17 cellular contexts compared by ENCODE assay signal in genomic region chr1:33258788-33259274, GRCh38. TPM values are rescaled to one million over a fixed set of nuclear protein-coding genes. Genes with fewer than 3 reads are reported as not detected.
A peak's percentile ranks its signal among the peaks of the same experiment; 100 is the strongest.
DNase-seq lines count a peak whose midpoint lies in the region; ATAC-seq and TF ChIP-seq lines count a peak whose summit lies in the region.
"Had no signal": no experiment of that assay in that cellular context is flagged by ENCODE, and none has a peak within 500 bp of the region (broad histone marks: within the 10 kb centered on the region; RNA-seq: fewer than 3 reads in every experiment).

No MANE protein-coding gene starts in this region.

- peaks cover 9% of the 10 kb centered on the region; the same call in 1 of the 2 replicates for H3F3A ChIP-seq in PC-9 (ENCODE audit: insufficient read depth, low read depth)

- peak overlapping the region; percentile 85 for H3K4ac ChIP-seq in trophoblast cell (ENCODE audit: low read depth, low read length)

- no peak overlapping the region for H2BK12ac ChIP-seq in trophoblast cell (ENCODE audit: low read length)

- H3K4me1 Mint-ChIP-seq in endodermal cell, result peaks cover 36% of the 10 kb centered on the region

- H2AFZ ChIP-seq in DND-41 (ENCODE audit: low read depth, low read length) (no peak overlapping the region), PC-9 (no peak overlapping the region), trophoblast cell (ENCODE audit: insufficient read depth, low read length, poor library complexity) (no peak overlapping the region)
- H2AFZ ChIP-seq: parathyroid adenoma had no signal

- CTCF ChIA-PET in PC-9 (lab: Charles Lee), result no interaction called here

- ATAC-seq in DND-41 (ENCODE audit: insufficient read depth, low read depth), result no peak
- no peak for ATAC-seq in GM18868 (IDR thresholded peaks at IDR 0.05; ENCODE audit: unreplicated experiment)
- no peak for ATAC-seq in activated CD4-positive, CD25-positive, alpha-beta regulatory T cell treated with anti-CD3 and anti-CD28 coated beads, Interleukin-2, amount 50 U/mL, for 24 hours
- no peak for ATAC-seq in GM18502 (IDR thresholded peaks at IDR 0.05; ENCODE audit: poor library complexity, unreplicated experiment)
- ATAC-seq: foreskin keratinocyte, WTC11 had no signal

- DNase-seq in DND-41, result no peak
- no peak for DNase-seq in PC-9
- DNase-seq in endodermal cell, result no peak
- DNase-seq in trophoblast cell, result no peak
- no peak for DNase-seq in H4 (ENCODE audit: low spot score)
- DNase-seq: activated effector memory CD4-positive, alpha-beta T cell treated with Interleukin-2 at 50 U/mL for 16 hours; Calu3; foreskin keratinocyte; kidney glomerular epithelial cell; NCI-H1092; NCI-H446 treated with DMSO at 0.1 percent for 48 hours; SHP77 had no signal

- H3K4me3 ChIP-seq in DND-41 (ENCODE audit: low read depth in 1 of 2, low read length in 2 of 2) (no peak overlapping the region), PC-9 (no peak overlapping the region), endodermal cell (ENCODE audit: low read length) (peak overlapping the region; percentile 96), trophoblast cell (ENCODE audit: low read depth, low read length) (no peak overlapping the region)

- H3K4me1 ChIP-seq in DND-41 (ENCODE audit: insufficient read depth, low read length) (peaks cover 29% of the 10 kb centered on the region), PC-9 (replicated peaks; ENCODE audit: insufficient read depth) (peaks cover 22% of the 10 kb centered on the region), endodermal cell (ENCODE audit: control insufficient read depth, insufficient read depth, low read length) (peaks cover 23% of the 10 kb centered on the region), trophoblast cell (ENCODE audit: control insufficient read depth in 1 of 2, insufficient read depth in 2 of 2, low read length in 2 of 2) (peaks cover 17 to 22% of the 10 kb centered on the region in 2 experiments)
- H3K4me1 ChIP-seq: foreskin keratinocyte had no signal

- H3K23ac ChIP-seq in trophoblast cell (ENCODE audit: low read length), result no peak overlapping the region

- 0 out of 2 replicates have a peak overlapping the region, but pooled peaks have one; percentile 4 for H3K27ac ChIP-seq in DND-41 (ENCODE audit: low read length)
- no peak overlapping the region for H3K27ac ChIP-seq in PC-9
- H3K27ac ChIP-seq in endodermal cell (ENCODE audit: low read depth, low read length), result no peak overlapping the region
- H3K27ac ChIP-seq in trophoblast cell (ENCODE audit: low read depth, low read length), result no peak overlapping the region
- H3K27ac ChIP-seq: foreskin keratinocyte, parathyroid adenoma had no signal

- peaks cover 15% of the 10 kb centered on the region for H3K36me3 Mint-ChIP-seq in endodermal cell (ENCODE audit: low read depth)
- H3K36me3 Mint-ChIP-seq: WTC11 had no signal

- no peaks in the 10 kb centered on the region for H3K27me3 ChIP-seq in DND-41 (ENCODE audit: insufficient read depth, low read length, poor library complexity)
- no peaks in the 10 kb centered on the region for H3K27me3 ChIP-seq in PC-9 (ENCODE audit: insufficient read depth, low read depth)
- no peaks in the 10 kb centered on the region for H3K27me3 ChIP-seq in endodermal cell (ENCODE audit: control insufficient read depth, insufficient read depth, low read length, poor library complexity, severe bottlenecking)
- no peaks in the 10 kb centered on the region for H3K27me3 ChIP-seq in trophoblast cell (ENCODE audit: insufficient read depth, low read length)
- H3K27me3 ChIP-seq: foreskin keratinocyte had no signal

- H2AK5ac ChIP-seq in trophoblast cell (ENCODE audit: low read length), result no peak overlapping the region

- no peak for TF ChIP-seq CTCF in DND-41 (IDR thresholded peaks at IDR 0.05; ENCODE audit: borderline replicate concordance, extremely low read depth, low read length, poor library complexity, severe bottlenecking)
- TF ChIP-seq CTCF in PC-9 (conservative IDR thresholded peaks at IDR 0.05), result no peak
- no peak for TF ChIP-seq CTCF in endodermal cell (conservative IDR thresholded peaks at IDR 0.05)

- H4K20me1 ChIP-seq in DND-41 (ENCODE audit: insufficient read depth, low read length) (peaks cover 52% of the 10 kb centered on the region), PC-9 (ENCODE audit: insufficient read depth) (no peaks in the 10 kb centered on the region)

- H3K79me1 ChIP-seq in trophoblast cell (ENCODE audit: low read length), result peaks cover 25% of the 10 kb centered on the region

- POLR2A ChIA-PET in PC-9 (lab: Charles Lee; ENCODE audit: unreplicated experiment), result no interaction called here

- no peak overlapping the region for H2BK120ac ChIP-seq in trophoblast cell (ENCODE audit: insufficient read depth, low read length, poor library complexity)

- WGBS in endodermal cell (ENCODE audit: insufficient coverage in 1 of 2, insufficient read length in 1 of 2), 2 experiments, result 92 to 100% methylated on average over 1 to 2 of the region's 2 CpGs
- no CpG with 5 or more reads among the region's 2 CpGs for WGBS in trophoblast cell (ENCODE audit: extremely low coverage, insufficient coverage, insufficient read length)

- H3K9ac ChIP-seq in DND-41 (ENCODE audit: low read depth, low read length) (peak overlapping the region; percentile 91), endodermal cell (ENCODE audit: extremely low read depth, low read length, poor library complexity, severe bottlenecking) (no peak overlapping the region), trophoblast cell (ENCODE audit: low read length) (no peak overlapping the region)
- H3K9ac ChIP-seq: parathyroid adenoma had no signal

- H3K18ac ChIP-seq in trophoblast cell (ENCODE audit: low read length), result peak overlapping the region; percentile 16

- intact Hi-C loops in PC-9 (cut with micrococcal nuclease; ENCODE audit: unreplicated experiment), result no loop called here

- H3K4me2 ChIP-seq in DND-41 (ENCODE audit: insufficient read depth, low read length) (peak overlapping the region; percentile 95; the same call in 1 of the 2 replicates), PC-9 (peak overlapping the region; percentile 14; the same call in 1 of the 2 replicates), trophoblast cell (ENCODE audit: low read length) (no peak overlapping the region)

- H3K9me3 Mint-ChIP-seq in endodermal cell, result no peaks in the 10 kb centered on the region
- H3K9me3 Mint-ChIP-seq: WTC11 had no signal

- H3K79me2 ChIP-seq in DND-41 (ENCODE audit: insufficient read depth, low read length) (peaks cover 69% of the 10 kb centered on the region), PC-9 (ENCODE audit: low read depth) (peaks cover 43% of the 10 kb centered on the region), trophoblast cell (ENCODE audit: control insufficient read depth, insufficient read depth, low read length, poor library complexity) (peaks cover 19% of the 10 kb centered on the region)

- no peak overlapping the region for H2BK5ac ChIP-seq in trophoblast cell (ENCODE audit: low read depth, low read length, poor library complexity)

- no peak overlapping the region for H4K8ac ChIP-seq in trophoblast cell (ENCODE audit: low read depth, low read length)

- H3K9me2 ChIP-seq in PC-9 (ENCODE audit: insufficient read depth), result no peaks in the 10 kb centered on the region

- H3K27me3 Mint-ChIP-seq in endodermal cell (ENCODE audit: insufficient read depth), result no peaks in the 10 kb centered on the region

- H4K12ac ChIP-seq in trophoblast cell (ENCODE audit: low read depth, low read length), result no peak overlapping the region

- peak overlapping the region; percentile 96 for H3K4me3 Mint-ChIP-seq in endodermal cell

- no TSS peak for BruUV-seq in PC-9 (replicated peaks; lab: Mats Ljungman, UMichigan)

- H3K36me3 ChIP-seq in DND-41 (ENCODE audit: insufficient read depth, low read length), result peaks cover 25% of the 10 kb centered on the region
- no peaks in the 10 kb centered on the region for H3K36me3 ChIP-seq in PC-9 (ENCODE audit: low read depth)
- peaks cover 5% of the 10 kb centered on the region for H3K36me3 ChIP-seq in endodermal cell (ENCODE audit: control insufficient read depth, insufficient read depth, low read length)
- H3K36me3 ChIP-seq in trophoblast cell (ENCODE audit: control insufficient read depth in 1 of 2, insufficient read depth in 2 of 2, low read length in 2 of 2), result peaks cover 6% of the 10 kb centered on the region in 2 experiments

- H3K27ac Mint-ChIP-seq in endodermal cell, result no peak overlapping the region

- H3K9me3 ChIP-seq in DND-41 (ENCODE audit: insufficient read depth, low read length, severe bottlenecking), result no peaks in the 10 kb centered on the region
- no peaks in the 10 kb centered on the region for H3K9me3 ChIP-seq in PC-9 (ENCODE audit: insufficient read depth, low read depth)
- H3K9me3 ChIP-seq in endodermal cell (ENCODE audit: control insufficient read depth, low read length), result no peaks in the 10 kb centered on the region
- peaks cover 3% of the 10 kb centered on the region for H3K9me3 ChIP-seq in trophoblast cell (ENCODE audit: insufficient read depth, low read depth, low read length)

- H4K91ac ChIP-seq in trophoblast cell (ENCODE audit: low read depth, low read length), result no peak overlapping the region

- no peak overlapping the region for H3K14ac ChIP-seq in trophoblast cell (ENCODE audit: low read length)

RNA-seq across cellular contexts. Expression of gene ZNF362, which starts 2.5 kb away (rescaled TPM):
- 32.3 and 33.1 TPM in 2 replicates for total RNA-seq in PC-9 (2021)
- total RNA-seq in endodermal cell, result 10 to 100 TPM; 27.4 to 41.5 TPM
- polyA plus RNA-seq in endodermal cell (2013, experiment 1 of 2), result 49.5 TPM
- polyA plus RNA-seq in endodermal cell (2013, experiment 2 of 2), result 48.8 TPM
- 31.7 and 34.3 TPM in 2 replicates for polyA plus RNA-seq in trophoblast cell (2013)
- total RNA-seq in H4 (2014; rRNA removed; shearing (Covaris generic)), result 3.6 and 5.0 TPM in 2 replicates
